15 cellular contexts compared by ENCODE assay signal in genomic region chr14:22533739-22534359, GRCh38. TPM values are rescaled to one million over a fixed set of nuclear protein-coding genes. Genes with fewer than 3 reads are reported as not detected.
A peak's percentile ranks its signal among the peaks of the same experiment; 100 is the strongest.
DNase-seq lines count a peak whose midpoint lies in the region; ATAC-seq, FAIRE-seq and TF ChIP-seq lines count a peak whose summit lies in the region.
"Had no signal": no experiment of that assay in that cellular context is flagged by ENCODE, and none has a peak within 500 bp of the region (broad histone marks: within the 10 kb centered on the region; RNA-seq: fewer than 3 reads in every experiment).

No MANE protein-coding gene starts in this region.

- no peak overlapping the region for H3K27ac ChIP-seq in A549
- peak overlapping the region in 8 of 11 experiments; percentile 14 to 100 (median 89); a peak in 14 of 22 replicates for H3K27ac ChIP-seq in BLaER1 treated with 17β-estradiol and CSF1 and Interleukin-3, amounts not matched to agents 10 nM and 100 nM
- H3K27ac ChIP-seq in SJSA1 = peak overlapping the region; percentile 83
- no peak overlapping the region for H3K27ac ChIP-seq in K562 (ENCODE audit: extremely low read depth, low read depth, low read length)
- H3K27ac ChIP-seq: neural progenitor cell had no signal

- peak overlapping the region in 1 of 11 experiments; percentile 1; a peak in 2 of 22 replicates for H3K9ac ChIP-seq in BLaER1 treated with 17β-estradiol and CSF1 and Interleukin-3, amounts not matched to agents 10 nM and 100 nM
- H3K9ac ChIP-seq in K562 (ENCODE audit: insufficient read depth in 1 of 2, low read depth in 2 of 2, low read length in 2 of 2) = no peak overlapping the region
- H3K9ac ChIP-seq: neural progenitor cell had no signal

- no peak for TF ChIP-seq EP300 in A549 (IDR thresholded peaks at IDR 0.05)
- TF ChIP-seq EP300 in K562 (IDR thresholded peaks at IDR 0.05; ENCODE audit: low read length) = no peak

- 74% methylated on average over 8 of the region's 8 CpGs for WGBS in A549 (ENCODE audit: missing lambda C conversion rate)
- WGBS in K562 (ENCODE audit: insufficient coverage, low coverage, missing lambda C conversion rate) = 29% methylated on average over 8 of the region's 8 CpGs

- peaks cover 0 to 12% (median 0%) of the 10 kb centered on the region in 11 experiments; a peak in 2 of 22 replicates for H4K20me1 ChIP-seq in BLaER1 treated with 17β-estradiol and CSF1 and Interleukin-3, amounts not matched to agents 10 nM and 100 nM
- no peaks in the 10 kb centered on the region for H4K20me1 ChIP-seq in K562 (replicated peaks; ENCODE audit: control insufficient read depth, insufficient read depth, low read length)

- BruUV-seq in K562 (replicated peaks; lab: Mats Ljungman, UMichigan) = no TSS peak

- CTCF ChIA-PET in A549 (lab: Yijun Ruan, JAX) (interaction anchor here (1.2 kb wide), 1 partner anchor 110 kb away, joined by 5 read pairs; the partner anchor contains the start of gene OR6J1), K562 (lab: Yijun Ruan, JAX; ENCODE audit: low intra/inter-chr PET ratio) (no interaction called here)

- intact Hi-C loops in K562 (cut with micrococcal nuclease) = no loop called here

- in situ Hi-C loops in K562 (cut with MboI) = no loop called here

- H2AFZ ChIP-seq in K562 (ENCODE audit: low read depth, low read length) = no peak overlapping the region
- H2AFZ ChIP-seq: neural progenitor cell had no signal

- TF ChIP-seq RAD21 in A549 (conservative IDR thresholded peaks at IDR 0.05 in 1 of 2, IDR thresholded peaks at IDR 0.05 in 1 of 2) = no peak
- no peak for TF ChIP-seq RAD21 in K562 (CRISPR knock-in tag; conservative IDR thresholded peaks at IDR 0.05 in 1 of 2, IDR thresholded peaks at IDR 0.05 in 1 of 2)

- POLR2A ChIA-PET in A549 (lab: Yijun Ruan, JAX) = no interaction called here
- POLR2A ChIA-PET in K562 (lab: Yijun Ruan, JAX) = no interaction called here

- H3K9me3 ChIP-seq in A549 = no peaks in the 10 kb centered on the region
- H3K9me3 ChIP-seq in BLaER1 treated with 17β-estradiol and CSF1 and Interleukin-3, amounts not matched to agents 10 nM and 100 nM (replicated peaks in 1 of 11) = 0 out of 22 replicates have a peak, but pooled peaks cover 0 to 3% (median 0%) of the 10 kb centered on the region in 11 experiments
- H3K9me3 ChIP-seq in SJSA1 (replicated peaks) = no peaks in the 10 kb centered on the region
- H3K9me3 ChIP-seq in K562 (replicated peaks; ENCODE audit: control insufficient read depth, insufficient read depth, low read depth, low read length) = no peaks in the 10 kb centered on the region
- H3K9me3 ChIP-seq: MG63 had no signal

- TF ChIP-seq CTCF in A549 (IDR thresholded peaks at IDR 0.05) (no peak), K562 (IDR thresholded peaks at IDR 0.05 in 2 of 3, conservative IDR thresholded peaks at IDR 0.05 in 1 of 3; ENCODE audit: insufficient read depth in 2 of 3, low read depth in 1 of 3, low read length in 3 of 3) (no peak)

- H3K27me3 ChIP-seq in BLaER1 treated with 17β-estradiol and CSF1 and Interleukin-3, amounts not matched to agents 10 nM and 100 nM = no peaks in the 10 kb centered on the region
- H3K27me3 ChIP-seq in SJSA1 (replicated peaks) (no peaks in the 10 kb centered on the region; the same call in 1 of the 2 replicates), K562 (ENCODE audit: control insufficient read depth in 2 of 2, insufficient read depth in 2 of 2, low read length in 2 of 2) (no peaks in the 10 kb centered on the region)
- H3K27me3 ChIP-seq: MG63, neural progenitor cell had no signal

- TF ChIP-seq POLR2A in A549 (IDR thresholded peaks at IDR 0.05; ENCODE audit: low read length) (no peak), K562 (conservative IDR thresholded peaks at IDR 0.05) (no peak)

- no peaks in the 10 kb centered on the region for H3K9me1 ChIP-seq in K562 (ENCODE audit: control insufficient read depth, insufficient read depth, low read length)

- peaks cover 14% of the 10 kb centered on the region for H3K4me1 ChIP-seq in A549
- H3K4me1 ChIP-seq in BLaER1 treated with 17β-estradiol and CSF1 and Interleukin-3, amounts not matched to agents 10 nM and 100 nM = peaks cover 75 to 100% (median 99%) of the 10 kb centered on the region in 10 experiments
- peaks cover 59% of the 10 kb centered on the region for H3K4me1 ChIP-seq in SJSA1 (replicated peaks)
- peaks cover 0 to 20% of the 10 kb centered on the region in 2 experiments; a peak in 4 of 5 replicates for H3K4me1 ChIP-seq in K562 (replicated peaks in 1 of 2; ENCODE audit: control insufficient read depth in 2 of 2, insufficient read depth in 2 of 2, low read length in 2 of 2)
- H3K4me1 ChIP-seq: neural progenitor cell had no signal

- FAIRE-seq in A549 (lab: Jason Lieb, UNC) (no peak), K562 (lab: Jason Lieb, UNC) (no peak)

- peaks cover 0 to 97% (median 43%) of the 10 kb centered on the region in 11 experiments; a peak in 14 of 22 replicates for H3K36me3 ChIP-seq in BLaER1 treated with 17β-estradiol and CSF1 and Interleukin-3, amounts not matched to agents 10 nM and 100 nM
- peaks cover 26% of the 10 kb centered on the region for H3K36me3 ChIP-seq in SJSA1
- H3K36me3 ChIP-seq in K562 (ENCODE audit: control insufficient read depth, insufficient read depth, low read length) = no peaks in the 10 kb centered on the region
- H3K36me3 ChIP-seq: MG63, neural progenitor cell had no signal

- H3K4me3 ChIP-seq in A549 (no peak overlapping the region), SJSA1 (no peak overlapping the region), K562 (no peak overlapping the region)
- no peak overlapping the region for H3K4me3 ChIP-seq in BLaER1 treated with 17β-estradiol and CSF1 and Interleukin-3, amounts not matched to agents 10 nM and 100 nM
- H3K4me3 ChIP-seq: coronary artery, MG63, neural progenitor cell had no signal

- H3K79me2 ChIP-seq in K562 (ENCODE audit: control insufficient read depth, insufficient read depth, low read length) = no peaks in the 10 kb centered on the region

- ATAC-seq in A549 = no peak
- no peak for ATAC-seq in K562
- no peak for ATAC-seq in HG02759 (IDR thresholded peaks at IDR 0.05; ENCODE audit: unreplicated experiment)

- DNase-seq in A549 (ENCODE audit: low read depth in 1 of 2, low spot score in 1 of 2) (no peak), SJSA1 (ENCODE audit: low read depth in 1 of 2, low spot score in 2 of 2) (no peak), K562 (ENCODE audit: extremely low read depth in 1 of 4, low spot score in 3 of 4) (no peak), SHP77 (lab: John Stamatoyannopoulos, UW) (no peak), iPS-NIHi7 (ENCODE audit: extremely low spot score) (no peak)
- DNase-seq: C1 segment of cervical spinal cord, DMS79 treated with DMSO at 0.1 percent for 48 hours, H9, MG63, NCI-H187 treated with DMSO at 0.1 percent for 48 hours, NCI-H446 had no signal

- no peak overlapping the region for H3K4me2 ChIP-seq in A549
- peak overlapping the region in 10 of 11 experiments; percentile 67 to 86 (median 73); a peak in 20 of 22 replicates for H3K4me2 ChIP-seq in BLaER1 treated with 17β-estradiol and CSF1 and Interleukin-3, amounts not matched to agents 10 nM and 100 nM
- H3K4me2 ChIP-seq in K562 (ENCODE audit: insufficient read depth, low read length) = no peak overlapping the region
- H3K4me2 ChIP-seq: neural progenitor cell had no signal

TF ChIP-seq in A549, 52 proteins besides CTCF, POLR2A, EP300 and RAD21:
- peak; percentile 14 for TF ChIP-seq MAFK (IDR thresholded peaks at IDR 0.05; ENCODE audit: partially characterized antibody)
- no peak for TF ChIP-seq ESRRA (IDR thresholded peaks at IDR 0.05; ENCODE audit: borderline replicate concordance, low read length)

TF ChIP-seq in K562, 482 proteins besides CTCF, POLR2A, EP300 and RAD21:
- peak; percentile 63 for TF ChIP-seq MAFG (tag; conservative IDR thresholded peaks at IDR 0.05)
- TF ChIP-seq ZC3H4 (CRISPR knock-in tag; IDR thresholded peaks at IDR 0.05; ENCODE audit: borderline replicate concordance) = no peak
- peak; percentile 35; the same call in 1 of the 2 replicates for TF ChIP-seq NFE2L1 (tag; IDR thresholded peaks at IDR 0.05; ENCODE audit: borderline replicate concordance, low read depth)

RNA-seq across cellular contexts. Expression of gene DAD1, which starts 55.2 kb away (rescaled TPM):
- polyA plus RNA-seq in A549 (2011; rRNA removed) = 458 and 474 TPM in 2 replicates
- 417 and 429 TPM in 2 replicates for polyA plus RNA-seq in A549 (2012; cell fraction: cytosol; rRNA removed)
- 241 and 387 TPM in 2 replicates for polyA plus RNA-seq in A549 (2012; cell fraction: nucleus; rRNA removed)
- 314 to 317 TPM (median 317 TPM) in 3 replicates for polyA plus RNA-seq in A549 (2017; fragmentation: RNase III; extraction: RNeasy Plus Mini Kit Qiagen cat#74134 plus additional on column Dnase treatment)
- 144 and 183 TPM in 2 replicates for polyA minus RNA-seq in A549 (2011; rRNA and poly(A)+ RNA removed)
- total RNA-seq in SJSA1 (2014; rRNA removed; shearing (Covaris generic)) = 282 and 328 TPM in 2 replicates
- total RNA-seq in K562 (2011; cell fraction: chromatin; rRNA removed; ENCODE audit: low replicate concordance) = 76.2 and 102 TPM in 2 replicates
- 211 and 214 TPM in 2 replicates for total RNA-seq in K562 (2011; cell fraction: nucleolus; rRNA removed)
- 181 and 184 TPM in 2 replicates for total RNA-seq in K562 (2011; cell fraction: nucleoplasm; rRNA removed)
- total RNA-seq in K562 (2014; rRNA removed) = 104 and 149 TPM in 2 replicates
- total RNA-seq in K562 (2014; rRNA removed; fragmentation: Illumina TruSeq; extraction: Trizol) = 172 and 181 TPM in 2 replicates
- total RNA-seq in K562 (2015; rRNA removed; fragmentation: Illumina TruSeq; extraction: Trizol) = 146 and 162 TPM in 2 replicates
- total RNA-seq in K562 (2021) = 129 and 143 TPM in 2 replicates
- polyA plus RNA-seq in K562 (2011; rRNA removed) = 226 and 263 TPM in 2 replicates
- 583 and 621 TPM in 2 replicates for polyA plus RNA-seq in K562 (2011; cell fraction: cytosol; rRNA removed)
- 58.2 and 70.1 TPM in 2 replicates for polyA plus RNA-seq in K562 (2011; cell fraction: nucleus; rRNA removed)
- 192 and 212 TPM in 2 replicates for polyA plus RNA-seq in K562 (2012)
- 244 and 260 TPM in 2 replicates for polyA plus RNA-seq in K562 (2014; fragmentation: Illumina TruSeq; extraction: Trizol)
- 100 to 1,000 TPM; 585 to 617 TPM for polyA plus RNA-seq in K562 (2014; fragmentation: Nextera tagmentation; extraction: Ambion mirVana)
- polyA plus RNA-seq in K562 (2014; rRNA removed) = 222 and 233 TPM in 2 replicates
- 87.6 and 98.8 TPM in 2 replicates for polyA minus RNA-seq in K562 (2011; rRNA and poly(A)+ RNA removed)
- 44.4 and 50.8 TPM in 2 replicates for polyA minus RNA-seq in K562 (2011; cell fraction: cytosol; rRNA and poly(A)+ RNA removed)
- polyA minus RNA-seq in K562 (2011; cell fraction: nucleus; rRNA and poly(A)+ RNA removed) = 25.7 and 34.2 TPM in 2 replicates

Comparison
In these comparisons a context has a peak if more than half of its experiments do, and no peak if none do; other contexts are left out.
1. H3K27ac ChIP-seq: peak in BLaER1 treated with 17β-estradiol and CSF1 and Interleukin-3, amounts not matched to agents 10 nM and 100 nM (8 of 11) and SJSA1 (single experiment); none in A549 (0 of 2) and K562 (single experiment).
2. H3K4me2 ChIP-seq: peak in BLaER1 treated with 17β-estradiol and CSF1 and Interleukin-3, amounts not matched to agents 10 nM and 100 nM (10 of 11); none in A549 (single experiment) and K562 (single experiment).
3. Of the 35 proteins assayed by ChIP-seq in both K562 and A549: peak only in K562: none; only in A549: MAFK; in both: none; in neither: 34.